Comparison of ENCODE assay signal across 15 cellular contexts in genomic region chr6:84791233-84791632, GRCh38. TPM values are rescaled to one million over a fixed set of nuclear protein-coding genes. Genes with fewer than 3 reads are reported as not detected.
A peak's percentile ranks its signal among the peaks of the same experiment; 100 is the strongest.
DNase-seq lines count a peak whose midpoint lies in the region; ATAC-seq and TF ChIP-seq lines count a peak whose summit lies in the region.
"Had no signal": no experiment of that assay in that cellular context is flagged by ENCODE, and none has a peak within 500 bp of the region (broad histone marks: within the 10 kb centered on the region; RNA-seq: fewer than 3 reads in every experiment).

No MANE protein-coding gene starts in this region.

- intact Hi-C loops in uterus (cut with DNase I; ENCODE audit: low total_unique reads), result no loop called here

- no peaks in the 10 kb centered on the region for H3K9me3 Mint-ChIP-seq in HFFc6
- H3K9me3 Mint-ChIP-seq in activated naive CD8-positive, alpha-beta T cell treated with anti-CD3 and anti-CD28 coated beads, Interleukin-2, amount 50 U/mL, for 24 hours, result peaks cover 12% of the 10 kb centered on the region

- no peaks in the 10 kb centered on the region for H3K36me3 ChIP-seq in MG63
- no peaks in the 10 kb centered on the region for H3K36me3 ChIP-seq in uterus

- H3K27ac ChIP-seq in uterus, result no peak overlapping the region

- H3K27ac Mint-ChIP-seq in HFFc6, result no peak overlapping the region
- H3K27ac Mint-ChIP-seq in activated naive CD8-positive, alpha-beta T cell treated with anti-CD3 and anti-CD28 coated beads, Interleukin-2, amount 50 U/mL, for 24 hours, result no peak overlapping the region

- TF ChIP-seq CTCF in HFFc6 (IDR thresholded peaks at IDR 0.05) (no peak), fibroblast of pulmonary artery (IDR thresholded peaks at IDR 0.05; ENCODE audit: low read length, missing control alignments) (no peak), uterus (IDR thresholded peaks at IDR 0.05) (no peak)

- DNase-seq in AG20443 (ENCODE audit: low spot score) (peak; percentile 40), HFFc6 (no peak), RPMI7951 (ENCODE audit: low read depth) (peak; percentile 43), fibroblast of pulmonary artery (ENCODE audit: low read depth) (peak; percentile 78), MG63 (no peak), NCI-H524 treated with DMSO at 0.1 percent for 48 hours (lab: John Stamatoyannopoulos, UW) (no peak), uterus (no peak)
- no peak for DNase-seq in activated naive CD8-positive, alpha-beta T cell treated with anti-CD3 and anti-CD28 coated beads, Interleukin-2, amount 50 U/mL, for 24 hours
- DNase-seq: DMS79 treated with DMSO at 0.1 percent for 48 hours; NCI-H1105; NCI-H748 treated with DMSO at 0.1 percent for 48 hours; retina; SK-N-SH; stimulated activated CD4-positive, alpha-beta T cell treated with anti-CD3 and anti-CD28 coated beads, Interleukin-4, amount 100 ng/mL, for 24 hours; stimulated activated naive CD4-positive, alpha-beta T cell had no signal

- H3K36me3 Mint-ChIP-seq in HFFc6 (ENCODE audit: low read depth), result no peaks in the 10 kb centered on the region
- H3K36me3 Mint-ChIP-seq in activated naive CD8-positive, alpha-beta T cell treated with anti-CD3 and anti-CD28 coated beads, Interleukin-2, amount 50 U/mL, for 24 hours (ENCODE audit: low read depth), result no peaks in the 10 kb centered on the region

- peak overlapping the region; percentile 43 for H3K4me3 ChIP-seq in fibroblast of pulmonary artery (replicated peaks; ENCODE audit: low read depth, low read length)
- no peak overlapping the region for H3K4me3 ChIP-seq in MG63
- H3K4me3 ChIP-seq in uterus, result no peak overlapping the region

- H3K27me3 ChIP-seq in MG63 (no peaks in the 10 kb centered on the region), uterus (no peaks in the 10 kb centered on the region)

- H3K4me1 ChIP-seq in uterus, result no peaks in the 10 kb centered on the region

- H3K4me3 Mint-ChIP-seq in HFFc6, result peak overlapping the region; percentile 50; the same call in 1 of the 2 replicates
- no peak overlapping the region for H3K4me3 Mint-ChIP-seq in activated naive CD8-positive, alpha-beta T cell treated with anti-CD3 and anti-CD28 coated beads, Interleukin-2, amount 50 U/mL, for 24 hours

- peaks cover 13% of the 10 kb centered on the region for H3K4me1 Mint-ChIP-seq in HFFc6 (ENCODE audit: low read depth)
- H3K4me1 Mint-ChIP-seq in activated naive CD8-positive, alpha-beta T cell treated with anti-CD3 and anti-CD28 coated beads, Interleukin-2, amount 50 U/mL, for 24 hours, result no peaks in the 10 kb centered on the region

- no peak for TF ChIP-seq POLR2A in uterus (IDR thresholded peaks at IDR 0.05)

- no peak for ATAC-seq in activated naive CD8-positive, alpha-beta T cell treated with anti-CD3 and anti-CD28 coated beads, Interleukin-2, amount 50 U/mL, for 24 hours

- H3K9me3 ChIP-seq in MG63 (no peaks in the 10 kb centered on the region), uterus (no peaks in the 10 kb centered on the region)
- H3K9me3 ChIP-seq: SK-N-SH had no signal

- H3K27me3 Mint-ChIP-seq in HFFc6 (ENCODE audit: insufficient read depth), result peaks cover 6% of the 10 kb centered on the region
- no peaks in the 10 kb centered on the region for H3K27me3 Mint-ChIP-seq in activated naive CD8-positive, alpha-beta T cell treated with anti-CD3 and anti-CD28 coated beads, Interleukin-2, amount 50 U/mL, for 24 hours

RNA-seq across cellular contexts. Expression of gene TBX18, which starts 26.8 kb away (rescaled TPM):
- 10 to 100 TPM; 19.0 to 23.8 (median 20.3) TPM for total RNA-seq in HFFc6 (2021; fragmentation: NEBNext Ultra II Directional; extraction: Animal tissue kit (Norgen Biotek cat#: 25700))
- total RNA-seq in RPMI7951 (2014; rRNA removed; shearing (Covaris generic)), result 9.1 and 13.6 TPM in 2 replicates
- total RNA-seq in MG63 (2014; rRNA removed; shearing (Covaris generic); ENCODE audit: low replicate concordance), result 16.4 and 31.6 TPM in 2 replicates
- total RNA-seq in uterus, result 10 to 100 TPM in 1 of 4 donors, 1 to 10 TPM in 1, under 1 TPM in 2; under 0.01 to 19.9 (median 4.3) TPM

Comparison
In these comparisons a context has a peak if more than half of its experiments do, and no peak if none do; other contexts are left out.
1. DNase-seq: peak in AG20443 (single experiment), RPMI7951 (single experiment) and fibroblast of pulmonary artery (single experiment); none in HFFc6 (single experiment), activated naive CD8-positive, alpha-beta T cell treated with anti-CD3 and anti-CD28 coated beads, Interleukin-2, amount 50 U/mL, for 24 hours (single experiment), MG63 (single experiment), NCI-H524 treated with DMSO at 0.1 percent for 48 hours (single experiment) and uterus (0 of 2).